ENCODE assay signal across 9 cellular contexts in the genomic region with DNA sequence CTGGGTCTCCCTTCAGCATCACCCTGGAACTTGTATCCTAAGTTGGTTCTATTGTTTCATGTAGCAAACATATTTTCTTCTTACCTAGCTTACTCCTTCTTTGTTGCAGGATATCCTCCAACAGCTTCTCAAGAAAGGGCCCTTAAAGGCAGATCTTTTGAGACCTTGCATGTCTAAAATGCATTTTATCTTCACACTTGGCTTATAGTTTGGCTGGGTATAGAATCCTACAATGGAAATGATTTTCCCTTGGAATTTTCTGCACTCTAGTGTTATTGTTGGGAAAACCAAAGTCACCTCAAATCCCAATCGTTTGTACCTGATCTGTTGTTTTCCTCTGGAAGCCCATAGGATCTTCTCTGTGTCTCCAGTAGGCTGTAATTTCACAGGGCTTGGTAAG. TPM values are rescaled to one million over a fixed set of nuclear protein-coding genes. Genes with fewer than 3 reads are reported as not detected.
"Had no signal": no experiment of that assay in that cellular context is flagged by ENCODE, and none has a peak within 500 bp of the region (broad histone marks: within the 10 kb centered on the region; RNA-seq: fewer than 3 reads in every experiment).

No MANE protein-coding gene starts in this region.

- DNase-seq: GDM1, GF-D8 had no signal

- FAIRE-seq: G401.6, GM12878, GM12891, GM12892, GM18507, GM19239 had no signal

- ATAC-seq: GM12878 had no signal

- H3K4me3 ChIP-seq: GM12878 had no signal

RNA-seq across cellular contexts. Expression of gene TGM6, which starts 12.1 kb away (rescaled TPM):
- total RNA-seq: G401, GM12878 had no signal
- polyA plus RNA-seq: GM12878 had no signal
